In genomic region chr4:38530486-38530885, GRCh38 we compare ENCODE assay signal across 16 cellular contexts.
A peak's percentile ranks its signal among the peaks of the same experiment; 100 is the strongest.
DNase-seq lines count a peak whose midpoint lies in the region; ATAC-seq, FAIRE-seq and TF ChIP-seq lines count a peak whose summit lies in the region.
"Had no signal": no experiment of that assay in that cellular context is flagged by ENCODE, and none has a peak within 500 bp of the region (broad histone marks: within the 10 kb centered on the region; RNA-seq: fewer than 3 reads in every experiment).

No MANE protein-coding gene starts in this region.

- no peaks in the 10 kb centered on the region for H3K27me3 Mint-ChIP-seq in CD4-positive, alpha-beta memory T cell

- no peak for TF ChIP-seq RAD21 in K562 (CRISPR knock-in tag; conservative IDR thresholded peaks at IDR 0.05 in 1 of 2, IDR thresholded peaks at IDR 0.05 in 1 of 2)

- TF ChIP-seq EP300 in K562 (IDR thresholded peaks at IDR 0.05; ENCODE audit: low read length) = no peak

- WGBS in K562 (ENCODE audit: insufficient coverage, low coverage, missing lambda C conversion rate) = 71% methylated on average over 1 of the region's 1 CpG

- TF ChIP-seq CTCF in PC-3 (conservative IDR thresholded peaks at IDR 0.05; ENCODE audit: low read depth, low read length) (no peak), K562 (IDR thresholded peaks at IDR 0.05 in 2 of 3, conservative IDR thresholded peaks at IDR 0.05 in 1 of 3; ENCODE audit: insufficient read depth in 2 of 3, low read depth in 1 of 3, low read length in 3 of 3) (no peak), neutrophil (IDR thresholded peaks at IDR 0.05) (no peak)

- no peak overlapping the region for H3K4me3 Mint-ChIP-seq in CD4-positive, alpha-beta memory T cell
- H3K4me3 Mint-ChIP-seq: HFFc6 had no signal

- no peak for ATAC-seq in PC-3
- no peak for ATAC-seq in K562
- ATAC-seq in GM21390 (IDR thresholded peaks at IDR 0.05; ENCODE audit: unreplicated experiment) = no peak
- ATAC-seq in GM21423 (IDR thresholded peaks at IDR 0.05; ENCODE audit: unreplicated experiment) = no peak

- no TSS peak for BruUV-seq in PC-3 (replicated peaks; lab: Mats Ljungman, UMichigan)
- no TSS peak for BruUV-seq in K562 (replicated peaks; lab: Mats Ljungman, UMichigan)

- H3K79me2 ChIP-seq in PC-3 (ENCODE audit: low read length) = no peaks in the 10 kb centered on the region
- no peaks in the 10 kb centered on the region for H3K79me2 ChIP-seq in K562 (ENCODE audit: control insufficient read depth, insufficient read depth, low read length)
- no peaks in the 10 kb centered on the region for H3K79me2 ChIP-seq in Karpas-422 (ENCODE audit: low read length)

- H3K9me3 Mint-ChIP-seq in CD4-positive, alpha-beta memory T cell = peaks cover 0 to 4% (median 0%) of the 10 kb centered on the region in 8 donors
- H3K9me3 Mint-ChIP-seq: HFFc6 had no signal

- H4K20me1 ChIP-seq in PC-3 (ENCODE audit: low read length) = no peaks in the 10 kb centered on the region
- H4K20me1 ChIP-seq in K562 (replicated peaks; ENCODE audit: control insufficient read depth, insufficient read depth, low read length) = no peaks in the 10 kb centered on the region
- no peaks in the 10 kb centered on the region for H4K20me1 ChIP-seq in Karpas-422 (ENCODE audit: insufficient read depth, low read depth, low read length)

- H3K4me1 Mint-ChIP-seq in CD4-positive, alpha-beta memory T cell = peaks cover 18 to 62% (median 34%) of the 10 kb centered on the region in 4 donors

- in situ Hi-C loops in K562 (cut with MboI) = no loop called here

- no peaks in the 10 kb centered on the region for H3K36me3 Mint-ChIP-seq in CD4-positive, alpha-beta memory T cell

- intact Hi-C loops in CD4-positive, alpha-beta memory T cell (cut with micrococcal nuclease) = no loop called here
- intact Hi-C loops in PC-3 (cut with micrococcal nuclease) (no loop called here), K562 (cut with micrococcal nuclease) (no loop called here)

- H3F3A ChIP-seq in PC-3 (ENCODE audit: low read length, unreplicated experiment) = no peaks in the 10 kb centered on the region

- no peaks in the 10 kb centered on the region for H3K9me2 ChIP-seq in PC-3 (replicated peaks; ENCODE audit: low read length)
- no peaks in the 10 kb centered on the region for H3K9me2 ChIP-seq in Karpas-422 (replicated peaks; ENCODE audit: insufficient read depth, low read length)

- peak overlapping the region in 4 of 7 donors; percentile 81 to 92 (median 85) for H3K27ac Mint-ChIP-seq in CD4-positive, alpha-beta memory T cell
- H3K27ac Mint-ChIP-seq: HFFc6 had no signal

- CTCF ChIA-PET in CD4-positive, alpha-beta memory T cell (lab: Charles Lee; ENCODE audit: partially characterized antibody) = interaction anchor here (1.1 to 1.5 kb wide), 3 partner anchors 124 to 350 kb away, joined by 3 to 5 read pairs (median 3); no protein-coding TSS in a partner anchor
- CTCF ChIA-PET in PC-3 (lab: Charles Lee) = no interaction called here
- CTCF ChIA-PET in K562 (lab: Yijun Ruan, JAX; ENCODE audit: low intra/inter-chr PET ratio) = no interaction called here

- H3K9ac ChIP-seq in PC-3 (ENCODE audit: low read length) (no peak overlapping the region), K562 (ENCODE audit: insufficient read depth in 1 of 2, low read depth in 2 of 2, low read length in 2 of 2) (no peak overlapping the region; a peak in 1 of 4 replicates), Karpas-422 (ENCODE audit: low read length) (no peak overlapping the region)

- H3K4me2 ChIP-seq in PC-3 (ENCODE audit: low read length) (no peak overlapping the region), K562 (ENCODE audit: insufficient read depth, low read length) (no peak overlapping the region), Karpas-422 (ENCODE audit: low read depth, low read length, poor library complexity, severe bottlenecking) (no peak overlapping the region)

- H2AFZ ChIP-seq in PC-3 (ENCODE audit: low read length) (no peak overlapping the region), K562 (ENCODE audit: low read depth, low read length) (no peak overlapping the region; the same call in 1 of the 2 replicates), Karpas-422 (ENCODE audit: low read length) (no peak overlapping the region)

- DNase-seq in CD4-positive, alpha-beta memory T cell = no peak
- no peak for DNase-seq in PC-3
- DNase-seq in K562 (ENCODE audit: extremely low read depth in 1 of 4, low spot score in 3 of 4) = no peak
- DNase-seq in MG63 = no peak
- no peak for DNase-seq in Karpas-422
- DNase-seq: HFFc6, NCI-H1694 treated with DMSO at 0.1 percent for 48 hours, NCI-H2081 treated with DMSO at 0.1 percent for 48 hours, NCI-H524 treated with DMSO at 0.1 percent for 48 hours, NCI-H82 had no signal

- no peaks in the 10 kb centered on the region for H3K36me3 ChIP-seq in CD4-positive, alpha-beta memory T cell (ENCODE audit: insufficient read depth, low read length)
- no peaks in the 10 kb centered on the region for H3K36me3 ChIP-seq in PC-3 (ENCODE audit: low read depth, low read length)
- H3K36me3 ChIP-seq in K562 (ENCODE audit: control insufficient read depth, insufficient read depth, low read length) = no peaks in the 10 kb centered on the region
- H3K36me3 ChIP-seq in neutrophil = no peaks in the 10 kb centered on the region
- H3K36me3 ChIP-seq in MG63 = no peaks in the 10 kb centered on the region
- H3K36me3 ChIP-seq in Karpas-422 (ENCODE audit: insufficient read depth, low read length) = no peaks in the 10 kb centered on the region
- H3K36me3 ChIP-seq: SJSA1 had no signal

- no peaks in the 10 kb centered on the region for H3K27me3 ChIP-seq in CD4-positive, alpha-beta memory T cell (ENCODE audit: insufficient read depth, low read length)
- H3K27me3 ChIP-seq in PC-3 (ENCODE audit: low read length) = no peaks in the 10 kb centered on the region
- no peaks in the 10 kb centered on the region for H3K27me3 ChIP-seq in K562 (ENCODE audit: control insufficient read depth in 2 of 2, insufficient read depth in 2 of 2, low read length in 2 of 2)
- H3K27me3 ChIP-seq in neutrophil = no peaks in the 10 kb centered on the region
- no peaks in the 10 kb centered on the region for H3K27me3 ChIP-seq in MG63
- H3K27me3 ChIP-seq in Karpas-422 (ENCODE audit: low read length) = no peaks in the 10 kb centered on the region
- H3K27me3 ChIP-seq: SJSA1 had no signal

- POLR2A ChIA-PET in CD4-positive, alpha-beta memory T cell (lab: Charles Lee; ENCODE audit: partially characterized antibody) = interaction anchor here (0.5 to 1.7 kb wide), 4 partner anchors 21 to 137 kb away, joined by 3 to 7 read pairs (median 4); no protein-coding TSS in a partner anchor
- POLR2A ChIA-PET in PC-3 (lab: Charles Lee; ENCODE audit: unreplicated experiment) = no interaction called here
- POLR2A ChIA-PET in K562 (lab: Yijun Ruan, JAX) = interaction anchor here (0.6 to 0.9 kb wide), 2 partner anchors 9 to 137 kb away, joined by 3 to 6 read pairs; no protein-coding TSS in a partner anchor

- H3K9me1 ChIP-seq in K562 (ENCODE audit: control insufficient read depth, insufficient read depth, low read length) = no peaks in the 10 kb centered on the region

- peaks cover 36% of the 10 kb centered on the region for H3K4me1 ChIP-seq in CD4-positive, alpha-beta memory T cell (ENCODE audit: insufficient read depth, low read length)
- peaks cover 14% of the 10 kb centered on the region for H3K4me1 ChIP-seq in PC-3 (ENCODE audit: insufficient read depth, low read length)
- H3K4me1 ChIP-seq in K562 (replicated peaks in 1 of 2; ENCODE audit: control insufficient read depth in 2 of 2, insufficient read depth in 2 of 2, low read length in 2 of 2) = peaks cover 13 to 24% of the 10 kb centered on the region in 2 experiments
- peaks cover 52 to 56% of the 10 kb centered on the region in 2 experiments for H3K4me1 ChIP-seq in neutrophil (ENCODE audit: control insufficient read depth in 1 of 2, insufficient read depth in 1 of 2, low read depth in 1 of 2, low read length in 1 of 2)
- H3K4me1 ChIP-seq in Karpas-422 (ENCODE audit: low read length) = no peaks in the 10 kb centered on the region
- H3K4me1 ChIP-seq: SJSA1 had no signal

- no peaks in the 10 kb centered on the region for H3K9me3 ChIP-seq in CD4-positive, alpha-beta memory T cell (ENCODE audit: control insufficient read depth in 1 of 2, low read length in 2 of 2)
- H3K9me3 ChIP-seq in PC-3 (ENCODE audit: low read length) (no peaks in the 10 kb centered on the region), K562 (replicated peaks; ENCODE audit: control insufficient read depth, insufficient read depth, low read depth, low read length) (no peaks in the 10 kb centered on the region), neutrophil (no peaks in the 10 kb centered on the region), MG63 (no peaks in the 10 kb centered on the region), Karpas-422 (ENCODE audit: low read length) (no peaks in the 10 kb centered on the region)
- H3K9me3 ChIP-seq: SJSA1 had no signal

- TF ChIP-seq POLR2A in K562 (conservative IDR thresholded peaks at IDR 0.05) = no peak

- no peak overlapping the region for H3K4me3 ChIP-seq in CD4-positive, alpha-beta memory T cell (ENCODE audit: low read length in 2 of 2)
- no peak overlapping the region for H3K4me3 ChIP-seq in PC-3 (ENCODE audit: low read length)
- H3K4me3 ChIP-seq in K562 = no peak overlapping the region
- H3K4me3 ChIP-seq in neutrophil (ENCODE audit: low read depth in 1 of 2, low read length in 1 of 2) = peak overlapping the region; percentile 35 to 53
- H3K4me3 ChIP-seq in MG63 = no peak overlapping the region
- no peak overlapping the region for H3K4me3 ChIP-seq in Karpas-422 (ENCODE audit: low read length)
- H3K4me3 ChIP-seq: SJSA1 had no signal

- no peak overlapping the region for H3K27ac ChIP-seq in CD4-positive, alpha-beta memory T cell (ENCODE audit: low read depth, low read length)
- peak overlapping the region; percentile 57 for H3K27ac ChIP-seq in PC-3 (ENCODE audit: low read length)
- peak overlapping the region; percentile 98; the same call in 1 of the 3 replicates for H3K27ac ChIP-seq in K562 (ENCODE audit: extremely low read depth, low read depth, low read length)
- H3K27ac ChIP-seq in neutrophil = peak overlapping the region; percentile 95
- H3K27ac ChIP-seq in Karpas-422 (ENCODE audit: low read length) = no peak overlapping the region
- H3K27ac ChIP-seq: SJSA1 had no signal

- FAIRE-seq in K562 (lab: Jason Lieb, UNC) = no peak
- FAIRE-seq: HTR-8/SVneo, RCC 7860 had no signal

TF ChIP-seq in K562, 482 proteins besides CTCF, POLR2A, EP300 and RAD21 (continues in another document):
- TF ChIP-seq TEAD2 (tag; IDR thresholded peaks at IDR 0.05) (no peak), SMARCC2 (IDR thresholded peaks at IDR 0.05; ENCODE audit: low read depth) (no peak), ZNF316 (IDR thresholded peaks at IDR 0.05) (peak; percentile 66)

Comparison
In these comparisons a context has a peak if more than half of its experiments do, and no peak if none do; other contexts are left out.
1. H3K27ac ChIP-seq: peak in PC-3 (single experiment), K562 (single experiment) and neutrophil (single experiment); none in CD4-positive, alpha-beta memory T cell (single experiment) and Karpas-422 (single experiment).
2. H3K4me3 ChIP-seq: peak in neutrophil (2 of 2); none in CD4-positive, alpha-beta memory T cell (0 of 2), PC-3 (single experiment), K562 (single experiment), MG63 (single experiment) and Karpas-422 (single experiment).